1 cellular context compared by ENCODE assay signal in genomic region chr17:78736526-78737079, GRCh38.
TF ChIP-seq lines count a peak whose summit lies in the region.

No MANE protein-coding gene starts in this region.

TF ChIP-seq in K562, 482 proteins besides CTCF, POLR2A, EP300 and RAD21 (continued from another document and continues in another):
- TF ChIP-seq ARID4B (CRISPR knock-in tag; IDR thresholded peaks at IDR 0.05) (no peak), PTTG1 (tag; IDR thresholded peaks at IDR 0.05; ENCODE audit: low read depth) (no peak), MXI1 (IDR thresholded peaks at IDR 0.05; ENCODE audit: low read depth, low read length) (no peak), KLF10 (CRISPR knock-in tag; IDR thresholded peaks at IDR 0.05) (no peak), ZKSCAN8 (CRISPR knock-in tag; IDR thresholded peaks at IDR 0.05) (no peak), SLC30A9 (CRISPR knock-in tag; IDR thresholded peaks at IDR 0.05) (no peak), ZFP1 (CRISPR knock-in tag; IDR thresholded peaks at IDR 0.05) (no peak), FOXA3 (CRISPR knock-in tag; conservative IDR thresholded peaks at IDR 0.05 in 1 of 2, IDR thresholded peaks at IDR 0.05 in 1 of 2) (no peak), ZNF133 (CRISPR knock-in tag; IDR thresholded peaks at IDR 0.05) (no peak), ESRRA (IDR thresholded peaks at IDR 0.05; ENCODE audit: borderline replicate concordance, low read depth) (no peak), MEIS2 (IDR thresholded peaks at IDR 0.05; ENCODE audit: partially characterized antibody) (no peak), CREBBP (IDR thresholded peaks at IDR 0.05; ENCODE audit: low read depth, low read length) (no peak), BRF1 (IDR thresholded peaks at IDR 0.05; ENCODE audit: borderline replicate concordance, extremely low read depth, insufficient read length) (no peak), BDP1 (IDR thresholded peaks at IDR 0.05; ENCODE audit: insufficient read depth, insufficient read length) (no peak), FOXJ2 (tag; IDR thresholded peaks at IDR 0.05) (no peak), ATF1 (CRISPR knock-in tag; IDR thresholded peaks at IDR 0.05) (no peak), ATF1 (tag; IDR thresholded peaks at IDR 0.05) (no peak), NBN (IDR thresholded peaks at IDR 0.05; ENCODE audit: low read depth) (no peak), SREBF1 (IDR thresholded peaks at IDR 0.05; ENCODE audit: borderline replicate concordance, low read depth, low read length) (no peak), NFYB (IDR thresholded peaks at IDR 0.05; ENCODE audit: extremely low read depth, insufficient read length) (peak; percentile 25), ATF2 (CRISPR knock-in tag; IDR thresholded peaks at IDR 0.05) (no peak), MYC (IDR thresholded peaks at IDR 0.05; ENCODE audit: low read depth, low read length) (0 out of 2 replicates have a peak, but pooled peaks have one; percentile 12), MYC (CRISPR knock-in tag; IDR thresholded peaks at IDR 0.05; ENCODE audit: borderline replicate concordance, low read depth) (no peak), ZNF143 (CRISPR knock-in tag; IDR thresholded peaks at IDR 0.05) (no peak), PRMT5 (CRISPR knock-in tag; IDR thresholded peaks at IDR 0.05) (no peak), ELF2 (CRISPR knock-in tag; IDR thresholded peaks at IDR 0.05) (no peak), CBX3 (IDR thresholded peaks at IDR 0.05; ENCODE audit: borderline replicate concordance in 1 of 2, low read length in 2 of 2) (no peak), RCOR1 (IDR thresholded peaks at IDR 0.05; ENCODE audit: borderline replicate concordance in 1 of 2, low read depth in 2 of 2, low read length in 2 of 2) (no peak), CCNT2 (IDR thresholded peaks at IDR 0.05; ENCODE audit: borderline replicate concordance, extremely low read depth, insufficient read length, low read depth, low read length) (no peak), ZNF668 (CRISPR knock-in tag; IDR thresholded peaks at IDR 0.05) (no peak), RBFOX2 (IDR thresholded peaks at IDR 0.05; ENCODE audit: low read depth, low read length) (peak; percentile 30; the same call in 1 of the 2 replicates), NFATC3 (IDR thresholded peaks at IDR 0.05) (no peak), NFIC (IDR thresholded peaks at IDR 0.05) (no peak), ZNF263 (CRISPR knock-in tag; IDR thresholded peaks at IDR 0.05; ENCODE audit: borderline replicate concordance) (peak; percentile 44; the same call in 1 of the 2 replicates), ZNF384 (IDR thresholded peaks at IDR 0.05; ENCODE audit: low read depth, low read length) (no peak), FOXJ3 (CRISPR knock-in tag; IDR thresholded peaks at IDR 0.05) (no peak), TFE3 (CRISPR knock-in tag; IDR thresholded peaks at IDR 0.05) (no peak), LCOR (CRISPR knock-in tag; IDR thresholded peaks at IDR 0.05) (no peak), ZNF740 (CRISPR knock-in tag; IDR thresholded peaks at IDR 0.05) (no peak), ZNF740 (tag; IDR thresholded peaks at IDR 0.05) (no peak)
- TF ChIP-seq, protein P1, sequence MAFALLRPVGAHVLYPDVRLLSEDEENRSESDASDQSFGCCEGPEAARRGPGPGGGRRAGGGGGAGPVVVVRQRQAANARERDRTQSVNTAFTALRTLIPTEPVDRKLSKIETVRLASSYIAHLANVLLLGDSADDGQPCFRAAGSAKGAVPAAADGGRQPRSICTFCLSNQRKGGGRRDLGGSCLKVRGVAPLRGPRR (CRISPR knock-in tag; IDR thresholded peaks at IDR 0.05) = no peak
- TF ChIP-seq, protein P2, sequence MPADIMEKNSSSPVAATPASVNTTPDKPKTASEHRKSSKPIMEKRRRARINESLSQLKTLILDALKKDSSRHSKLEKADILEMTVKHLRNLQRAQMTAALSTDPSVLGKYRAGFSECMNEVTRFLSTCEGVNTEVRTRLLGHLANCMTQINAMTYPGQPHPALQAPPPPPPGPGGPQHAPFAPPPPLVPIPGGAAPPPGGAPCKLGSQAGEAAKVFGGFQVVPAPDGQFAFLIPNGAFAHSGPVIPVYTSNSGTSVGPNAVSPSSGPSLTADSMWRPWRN (IDR thresholded peaks at IDR 0.05; ENCODE audit: low read depth) = no peak
- TF ChIP-seq, protein P3, sequence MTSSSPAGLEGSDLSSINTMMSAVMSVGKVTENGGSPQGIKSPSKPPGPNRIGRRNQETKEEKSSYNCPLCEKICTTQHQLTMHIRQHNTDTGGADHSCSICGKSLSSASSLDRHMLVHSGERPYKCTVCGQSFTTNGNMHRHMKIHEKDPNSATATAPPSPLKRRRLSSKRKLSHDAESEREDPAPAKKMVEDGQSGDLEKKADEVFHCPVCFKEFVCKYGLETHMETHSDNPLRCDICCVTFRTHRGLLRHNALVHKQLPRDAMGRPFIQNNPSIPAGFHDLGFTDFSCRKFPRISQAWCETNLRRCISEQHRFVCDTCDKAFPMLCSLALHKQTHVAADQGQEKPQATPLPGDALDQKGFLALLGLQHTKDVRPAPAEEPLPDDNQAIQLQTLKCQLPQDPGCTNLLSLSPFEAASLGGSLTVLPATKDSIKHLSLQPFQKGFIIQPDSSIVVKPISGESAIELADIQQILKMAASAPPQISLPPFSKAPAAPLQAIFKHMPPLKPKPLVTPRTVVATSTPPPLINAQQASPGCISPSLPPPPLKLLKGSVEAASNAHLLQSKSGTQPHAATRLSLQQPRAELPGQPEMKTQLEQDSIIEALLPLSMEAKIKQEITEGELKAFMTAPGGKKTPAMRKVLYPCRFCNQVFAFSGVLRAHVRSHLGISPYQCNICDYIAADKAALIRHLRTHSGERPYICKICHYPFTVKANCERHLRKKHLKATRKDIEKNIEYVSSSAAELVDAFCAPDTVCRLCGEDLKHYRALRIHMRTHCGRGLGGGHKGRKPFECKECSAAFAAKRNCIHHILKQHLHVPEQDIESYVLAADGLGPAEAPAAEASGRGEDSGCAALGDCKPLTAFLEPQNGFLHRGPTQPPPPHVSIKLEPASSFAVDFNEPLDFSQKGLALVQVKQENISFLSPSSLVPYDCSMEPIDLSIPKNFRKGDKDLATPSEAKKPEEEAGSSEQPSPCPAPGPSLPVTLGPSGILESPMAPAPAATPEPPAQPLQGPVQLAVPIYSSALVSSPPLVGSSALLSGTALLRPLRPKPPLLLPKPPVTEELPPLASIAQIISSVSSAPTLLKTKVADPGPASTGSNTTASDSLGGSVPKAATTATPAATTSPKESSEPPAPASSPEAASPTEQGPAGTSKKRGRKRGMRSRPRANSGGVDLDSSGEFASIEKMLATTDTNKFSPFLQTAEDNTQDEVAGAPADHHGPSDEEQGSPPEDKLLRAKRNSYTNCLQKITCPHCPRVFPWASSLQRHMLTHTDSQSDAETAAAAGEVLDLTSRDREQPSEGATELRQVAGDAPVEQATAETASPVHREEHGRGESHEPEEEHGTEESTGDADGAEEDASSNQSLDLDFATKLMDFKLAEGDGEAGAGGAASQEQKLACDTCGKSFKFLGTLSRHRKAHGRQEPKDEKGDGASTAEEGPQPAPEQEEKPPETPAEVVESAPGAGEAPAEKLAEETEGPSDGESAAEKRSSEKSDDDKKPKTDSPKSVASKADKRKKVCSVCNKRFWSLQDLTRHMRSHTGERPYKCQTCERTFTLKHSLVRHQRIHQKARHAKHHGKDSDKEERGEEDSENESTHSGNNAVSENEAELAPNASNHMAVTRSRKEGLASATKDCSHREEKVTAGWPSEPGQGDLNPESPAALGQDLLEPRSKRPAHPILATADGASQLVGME (CRISPR knock-in tag; IDR thresholded peaks at IDR 0.05) = 0 out of 2 replicates have a peak, but pooled peaks have one; percentile 20
- TF ChIP-seq, protein P4, sequence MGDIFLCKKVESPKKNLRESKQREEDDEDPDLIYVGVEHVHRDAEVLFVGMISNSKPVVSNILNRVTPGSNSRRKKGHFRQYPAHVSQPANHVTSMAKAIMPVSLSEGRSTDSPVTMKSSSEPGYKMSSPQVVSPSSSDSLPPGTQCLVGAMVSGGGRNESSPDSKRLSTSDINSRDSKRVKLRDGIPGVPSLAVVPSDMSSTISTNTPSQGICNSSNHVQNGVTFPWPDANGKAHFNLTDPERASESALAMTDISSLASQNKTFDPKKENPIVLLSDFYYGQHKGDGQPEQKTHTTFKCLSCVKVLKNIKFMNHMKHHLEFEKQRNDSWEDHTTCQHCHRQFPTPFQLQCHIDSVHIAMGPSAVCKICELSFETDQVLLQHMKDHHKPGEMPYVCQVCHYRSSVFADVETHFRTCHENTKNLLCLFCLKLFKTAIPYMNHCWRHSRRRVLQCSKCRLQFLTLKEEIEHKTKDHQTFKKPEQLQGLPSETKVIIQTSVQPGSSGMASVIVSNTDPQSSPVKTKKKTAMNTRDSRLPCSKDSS (IDR thresholded peaks at IDR 0.05; ENCODE audit: low read depth, partially characterized antibody) = no peak
- TF ChIP-seq, protein P5, sequence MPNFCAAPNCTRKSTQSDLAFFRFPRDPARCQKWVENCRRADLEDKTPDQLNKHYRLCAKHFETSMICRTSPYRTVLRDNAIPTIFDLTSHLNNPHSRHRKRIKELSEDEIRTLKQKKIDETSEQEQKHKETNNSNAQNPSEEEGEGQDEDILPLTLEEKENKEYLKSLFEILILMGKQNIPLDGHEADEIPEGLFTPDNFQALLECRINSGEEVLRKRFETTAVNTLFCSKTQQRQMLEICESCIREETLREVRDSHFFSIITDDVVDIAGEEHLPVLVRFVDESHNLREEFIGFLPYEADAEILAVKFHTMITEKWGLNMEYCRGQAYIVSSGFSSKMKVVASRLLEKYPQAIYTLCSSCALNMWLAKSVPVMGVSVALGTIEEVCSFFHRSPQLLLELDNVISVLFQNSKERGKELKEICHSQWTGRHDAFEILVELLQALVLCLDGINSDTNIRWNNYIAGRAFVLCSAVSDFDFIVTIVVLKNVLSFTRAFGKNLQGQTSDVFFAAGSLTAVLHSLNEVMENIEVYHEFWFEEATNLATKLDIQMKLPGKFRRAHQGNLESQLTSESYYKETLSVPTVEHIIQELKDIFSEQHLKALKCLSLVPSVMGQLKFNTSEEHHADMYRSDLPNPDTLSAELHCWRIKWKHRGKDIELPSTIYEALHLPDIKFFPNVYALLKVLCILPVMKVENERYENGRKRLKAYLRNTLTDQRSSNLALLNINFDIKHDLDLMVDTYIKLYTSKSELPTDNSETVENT (CRISPR knock-in tag; IDR thresholded peaks at IDR 0.05) = no peak
